ENCODE assay signal across 20 cellular contexts in genomic region chr1:169959696-169960095, GRCh38.
DNase-seq lines count a peak whose midpoint lies in the region; ATAC-seq, FAIRE-seq and TF ChIP-seq lines count a peak whose summit lies in the region.
"Had no signal": no experiment of that assay in that cellular context is flagged by ENCODE, and none has a peak within 500 bp of the region (broad histone marks: within the 10 kb centered on the region; RNA-seq: fewer than 3 reads in every experiment).

No MANE protein-coding gene starts in this region.

- ATAC-seq in HG03159 (IDR thresholded peaks at IDR 0.05; ENCODE audit: unreplicated experiment): no peak
- no peak for ATAC-seq in effector memory CD8-positive, alpha-beta T cell (replicated peaks)
- ATAC-seq: A549, GM12878 had no signal

- no peaks in the 10 kb centered on the region for H3K4me1 Mint-ChIP-seq in effector memory CD8-positive, alpha-beta T cell (ENCODE audit: low read depth in 2 of 2)
- H3K4me1 Mint-ChIP-seq: CD4-positive, alpha-beta memory T cell had no signal

- no peak for TF ChIP-seq CTCF in GM10248 (IDR thresholded peaks at IDR 0.05; ENCODE audit: control extremely low read depth, extremely low read depth, low read depth, missing control alignments)

- H3K4me3 Mint-ChIP-seq in effector memory CD8-positive, alpha-beta T cell: no peak overlapping the region
- H3K4me3 Mint-ChIP-seq: HFFc6 had no signal

- POLR2A ChIA-PET in GM10248 (lab: Yijun Ruan, JAX): no interaction called here

- FAIRE-seq in endometrium (lab: Jason Lieb, UNC): peak; percentile 82
- FAIRE-seq: A549, GM12878, H54 had no signal

- in situ Hi-C loops in G401 (cut with HindIII; ENCODE audit: low sequenced_read_pairs): no loop called here

- CTCF ChIA-PET in GM10248 (lab: Yijun Ruan, JAX): no interaction called here

- H3K9me3 Mint-ChIP-seq in effector memory CD8-positive, alpha-beta T cell: no peaks in the 10 kb centered on the region
- H3K9me3 Mint-ChIP-seq: CD4-positive, alpha-beta memory T cell; HFFc6 had no signal

- no peaks in the 10 kb centered on the region for H3K36me3 Mint-ChIP-seq in effector memory CD8-positive, alpha-beta T cell (ENCODE audit: insufficient read depth)

- no peak overlapping the region for H3K27ac Mint-ChIP-seq in effector memory CD8-positive, alpha-beta T cell
- H3K27ac Mint-ChIP-seq: CD4-positive, alpha-beta memory T cell; HFFc6 had no signal

- DNase-seq in DMS 273 (lab: John Stamatoyannopoulos, UW; ENCODE audit: unreplicated experiment) (peak; percentile 2), DMS 273 treated with DMSO at 0.1 percent for 48 hours (lab: John Stamatoyannopoulos, UW) (no peak), fibroblast of peridontal ligament (ENCODE audit: extremely low read depth) (peak; percentile 54), GM10248 (ENCODE audit: extremely low spot score) (no peak), G401 (ENCODE audit: low spot score) (no peak)
- no peak for DNase-seq in effector memory CD8-positive, alpha-beta T cell
- DNase-seq: ACHN; C1 segment of cervical spinal cord; Calu3; CD4-positive, alpha-beta memory T cell; COR-L47; DMS53; DMS79 treated with DMSO at 0.1 percent for 48 hours; GOT3; HFFc6 had no signal

- H3K27me3 Mint-ChIP-seq in effector memory CD8-positive, alpha-beta T cell: no peaks in the 10 kb centered on the region
- H3K27me3 Mint-ChIP-seq: CD4-positive, alpha-beta memory T cell had no signal

Comparison
In these comparisons a context has a peak if more than half of its experiments do, and no peak if none do; other contexts are left out.
1. DNase-seq: peak in DMS 273 (single experiment) and fibroblast of peridontal ligament (single experiment); none in DMS 273 treated with DMSO at 0.1 percent for 48 hours (single experiment), effector memory CD8-positive, alpha-beta T cell (0 of 3), GM10248 (single experiment) and G401 (single experiment).